ENCODE assay signal across 29 cellular contexts in the genomic region with DNA sequence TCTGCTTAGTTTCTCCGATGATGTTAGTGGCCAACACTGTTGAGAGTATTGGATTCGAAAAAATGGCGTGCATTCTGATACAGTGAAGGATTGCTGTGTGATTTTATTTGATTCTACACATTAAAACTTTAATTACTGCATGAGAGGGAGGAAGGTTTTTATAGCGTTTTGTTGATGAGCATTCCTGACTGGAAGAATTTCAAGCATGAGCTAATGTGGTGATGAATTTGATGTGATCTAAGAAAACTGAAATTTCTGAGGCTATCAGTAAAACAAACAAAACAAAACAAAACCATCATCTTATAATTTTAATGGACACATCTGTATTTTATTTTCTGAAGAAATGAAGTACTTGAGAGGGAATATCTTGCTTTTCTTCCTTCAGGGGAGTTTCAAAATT. TPM values are rescaled to one million over a fixed set of nuclear protein-coding genes. Genes with fewer than 3 reads are reported as not detected.
A peak's percentile ranks its signal among the peaks of the same experiment; 100 is the strongest.
DNase-seq lines count a peak whose midpoint lies in the region; ATAC-seq, FAIRE-seq and TF ChIP-seq lines count a peak whose summit lies in the region.
"Had no signal": no experiment of that assay in that cellular context is flagged by ENCODE, and none has a peak within 500 bp of the region (broad histone marks: within the 10 kb centered on the region; RNA-seq: fewer than 3 reads in every experiment).

No MANE protein-coding gene starts in this region.

- intact Hi-C loops in psoas muscle (cut with DNase I): no loop called here

- no peaks in the 10 kb centered on the region for H4K20me1 ChIP-seq in hepatocyte (ENCODE audit: insufficient read depth, poor library complexity, severe bottlenecking)

- TF ChIP-seq POLR2A in GM12892 (IDR thresholded peaks at IDR 0.05; ENCODE audit: low read depth, low read length): no peak

- no peaks in the 10 kb centered on the region; the same call in 1 of the 2 replicates for H3K27me3 ChIP-seq in SJSA1 (replicated peaks)
- no peaks in the 10 kb centered on the region for H3K27me3 ChIP-seq in psoas muscle (ENCODE audit: insufficient read depth in 3 of 3, low read length in 2 of 3)
- H3K27me3 ChIP-seq in hepatocyte: no peaks in the 10 kb centered on the region
- H3K27me3 ChIP-seq: suprapubic skin, vagina had no signal

- no peak for ATAC-seq in psoas muscle
- ATAC-seq: left colon, natural killer cell had no signal

- H3K4me1 ChIP-seq in SJSA1 (replicated peaks): peaks cover 18% of the 10 kb centered on the region
- peaks cover 8% of the 10 kb centered on the region for H3K4me1 ChIP-seq in psoas muscle
- no peaks in the 10 kb centered on the region for H3K4me1 ChIP-seq in hepatocyte (ENCODE audit: insufficient read depth)
- H3K4me1 ChIP-seq: suprapubic skin had no signal

- no peaks in the 10 kb centered on the region for H3K9me2 ChIP-seq in hepatocyte (replicated peaks; ENCODE audit: insufficient read depth)

- WGBS in psoas muscle, 3 donors: 65 to 81% (median 72%) methylated on average over 4 of the region's 4 CpGs
- 89% methylated on average over 4 of the region's 4 CpGs for WGBS in hepatocyte (ENCODE audit: low lambda C conversion rate, missing lambda C conversion rate)

- peak overlapping the region; percentile 24; the same call in 1 of the 2 replicates for H3K27ac ChIP-seq in SJSA1
- peak overlapping the region; percentile 66 for H3K27ac ChIP-seq in psoas muscle
- no peak overlapping the region for H3K27ac ChIP-seq in hepatocyte
- H3K27ac ChIP-seq: suprapubic skin, vagina had no signal

- no peaks in the 10 kb centered on the region for H3K79me2 ChIP-seq in hepatocyte

- peak; percentile 28 for DNase-seq in AG20443 (ENCODE audit: low spot score)
- DNase-seq in SJSA1 (ENCODE audit: low read depth in 1 of 2, low spot score in 2 of 2): peak in 1 of 2 experiments; percentile 37
- DNase-seq in fibroblast of peridontal ligament (ENCODE audit: extremely low read depth): peak; percentile 63
- no peak for DNase-seq in psoas muscle
- DNase-seq in hepatocyte (ENCODE audit: low spot score): no peak
- DNase-seq in GM12892 (ENCODE audit: insufficient read length): no peak
- no peak for DNase-seq in NCI-H2171 (lab: John Stamatoyannopoulos, UW)
- DNase-seq in GM19238 (ENCODE audit: insufficient read length, low spot score): no peak
- DNase-seq: activated naive CD4-positive, alpha-beta T cell treated with anti-CD3 and anti-CD28 coated beads, Interleukin-2, amount 10 ng/mL, durations not matched to agents 7 days and 5 days; activated T-cell treated with anti-CD3 and anti-CD28 coated beads, Interleukin-2, amount 50 U/mL, for 1 hour; aorta; DMS 273 treated with DMSO at 0.1 percent for 48 hours; effector CD4-positive, alpha-beta T cell; erythroblast; glutamatergic neuron; left colon; mesendoderm; MV-4-11; natural killer cell; NCI-H1694; NCI-H2171 treated with DMSO at 0.1 percent for 48 hours; NCI-H526 treated with DMSO at 0.1 percent for 48 hours; posterior cingulate gyrus; stimulated activated CD4-positive, alpha-beta T cell treated with anti-CD3 and anti-CD28 coated beads, Interleukin-1b, Interleukin-23, amount 100 ng/mL, for 48 hours had no signal

- no peak for FAIRE-seq in GM12892 (lab: Jason Lieb, UNC)
- FAIRE-seq: TTC549 had no signal

- no peak overlapping the region for H3K4me2 ChIP-seq in hepatocyte

- H3K4me3 ChIP-seq in SJSA1 (no peak overlapping the region), psoas muscle (no peak overlapping the region), hepatocyte (no peak overlapping the region)
- H3K4me3 ChIP-seq: suprapubic skin, vagina had no signal

- no peaks in the 10 kb centered on the region for H3K9me3 ChIP-seq in SJSA1 (replicated peaks)
- H3K9me3 ChIP-seq in psoas muscle: no peaks in the 10 kb centered on the region
- H3K9me3 ChIP-seq in hepatocyte (ENCODE audit: low read depth): no peaks in the 10 kb centered on the region
- H3K9me3 ChIP-seq: suprapubic skin, vagina had no signal

- TF ChIP-seq CTCF in psoas muscle (IDR thresholded peaks at IDR 0.05) (no peak), hepatocyte (IDR thresholded peaks at IDR 0.05; ENCODE audit: poor library complexity) (no peak)

- H2AFZ ChIP-seq in hepatocyte: no peak overlapping the region

- H3K36me3 ChIP-seq in SJSA1 (no peaks in the 10 kb centered on the region), psoas muscle (ENCODE audit: insufficient read depth in 1 of 2, low read depth in 1 of 2) (peaks cover 0 to 11% of the 10 kb centered on the region in 2 donors), hepatocyte (replicated peaks; ENCODE audit: insufficient read depth, low read depth) (no peaks in the 10 kb centered on the region)
- H3K36me3 ChIP-seq: suprapubic skin, vagina had no signal

RNA-seq across cellular contexts. Expression of a gene that starts 59.6 kb away (rescaled TPM):
- not detected in 2 replicates for total RNA-seq in SJSA1 (2014; rRNA removed; shearing (Covaris generic))
- 10 to 100 TPM in 2 of 4 donors, 1 to 10 TPM in 2; 4.6 to 24.3 (median 10.0) TPM for total RNA-seq in psoas muscle
- polyA plus RNA-seq in psoas muscle: 1 to 10 TPM; 2.1 to 4.8 (median 3.0) TPM
- total RNA-seq in hepatocyte: 37.4 and 41.1 TPM in 2 replicates
- 20.3 and 21.0 TPM in 2 replicates for polyA plus RNA-seq in hepatocyte
- polyA plus RNA-seq in GM12892 (2012; ENCODE audit: missing spikeins): not detected
- total RNA-seq: G401, natural killer cell had no signal
- polyA plus RNA-seq: AG04450 had no signal

Comparison
In these comparisons a context has a peak if more than half of its experiments do, and no peak if none do; other contexts are left out.
1. DNase-seq: peak in AG20443 (single experiment) and fibroblast of peridontal ligament (single experiment); none in psoas muscle (0 of 2), hepatocyte (single experiment), GM12892 (single experiment), NCI-H2171 (single experiment) and GM19238 (single experiment).